7 cellular contexts compared by ENCODE assay signal in genomic region chr4:1714303-1715001, GRCh38. TPM values are rescaled to one million over a fixed set of nuclear protein-coding genes. Genes with fewer than 3 reads are reported as not detected.
DNase-seq lines count a peak whose midpoint lies in the region; ATAC-seq and TF ChIP-seq lines count a peak whose summit lies in the region.

No MANE protein-coding gene starts in this region.

- peaks cover 98% of the 10 kb centered on the region for H3K79me2 ChIP-seq in DND-41 (ENCODE audit: insufficient read depth, low read length)

- no peaks in the 10 kb centered on the region for H3K9me3 ChIP-seq in DND-41 (ENCODE audit: insufficient read depth, low read length, severe bottlenecking)

- ATAC-seq in DND-41 (ENCODE audit: insufficient read depth, low read depth) (no peak), natural killer cell (no peak), HG03571 (IDR thresholded peaks at IDR 0.05; ENCODE audit: unreplicated experiment) (no peak), HG03432 (IDR thresholded peaks at IDR 0.05; ENCODE audit: unreplicated experiment) (no peak), HG03108 (IDR thresholded peaks at IDR 0.05; ENCODE audit: unreplicated experiment) (no peak)

- H3K4me3 Mint-ChIP-seq in activated CD4-positive, alpha-beta memory T cell treated with anti-CD3 and anti-CD28 coated beads, Interleukin-2, amount 10 ng/mL, durations not matched to agents 7 days and 5 days = peak overlapping the region; percentile 99
- peak overlapping the region; percentile 95 for H3K4me3 Mint-ChIP-seq in natural killer cell

- DNase-seq in DND-41 = no peak
- peak in 1 of 2 experiments; percentile 9 for DNase-seq in HL-60 (ENCODE audit: low read depth in 1 of 2, low spot score in 1 of 2)
- DNase-seq in activated CD4-positive, alpha-beta memory T cell treated with anti-CD3 and anti-CD28 coated beads, Interleukin-2, amount 10 ng/mL, durations not matched to agents 7 days and 5 days = no peak
- DNase-seq in natural killer cell = no peak

- H3K36me3 ChIP-seq in DND-41 (ENCODE audit: insufficient read depth, low read length) = peaks cover 84% of the 10 kb centered on the region

- no peak overlapping the region for H2AFZ ChIP-seq in DND-41 (ENCODE audit: low read depth, low read length)

- POLR2A ChIA-PET in activated CD4-positive, alpha-beta memory T cell treated with anti-CD3 and anti-CD28 coated beads, Interleukin-2, amount 10 ng/mL, durations not matched to agents 7 days and 5 days (lab: Charles Lee) = interaction anchor here (1.1 to 11.7 kb wide), 6 partner anchors 11 to 512 kb away, joined by 3 to 371 read pairs (median 4); partner anchors contain the start of genes NSD2, TACC3 and TMEM129

- no peaks in the 10 kb centered on the region for H3K9me3 Mint-ChIP-seq in activated CD4-positive, alpha-beta memory T cell treated with anti-CD3 and anti-CD28 coated beads, Interleukin-2, amount 10 ng/mL, durations not matched to agents 7 days and 5 days
- H3K9me3 Mint-ChIP-seq in natural killer cell = no peaks in the 10 kb centered on the region

- H3K27me3 ChIP-seq in DND-41 (ENCODE audit: insufficient read depth, low read length, poor library complexity) = no peaks in the 10 kb centered on the region
- no peaks in the 10 kb centered on the region for H3K27me3 ChIP-seq in HL-60 (ENCODE audit: insufficient read depth, poor library complexity, severe bottlenecking)

- peak overlapping the region; percentile 80 for H3K9ac ChIP-seq in DND-41 (ENCODE audit: low read depth, low read length)

- peaks cover 50% of the 10 kb centered on the region for H3K36me3 Mint-ChIP-seq in activated CD4-positive, alpha-beta memory T cell treated with anti-CD3 and anti-CD28 coated beads, Interleukin-2, amount 10 ng/mL, durations not matched to agents 7 days and 5 days (ENCODE audit: low read depth)
- no peaks in the 10 kb centered on the region for H3K36me3 Mint-ChIP-seq in natural killer cell

- H3K4me1 ChIP-seq in DND-41 (ENCODE audit: insufficient read depth, low read length) = peaks cover 82% of the 10 kb centered on the region

- no peaks in the 10 kb centered on the region for H3K27me3 Mint-ChIP-seq in activated CD4-positive, alpha-beta memory T cell treated with anti-CD3 and anti-CD28 coated beads, Interleukin-2, amount 10 ng/mL, durations not matched to agents 7 days and 5 days
- H3K27me3 Mint-ChIP-seq in natural killer cell (ENCODE audit: low read depth in 2 of 2) = no peaks in the 10 kb centered on the region

- H3K27ac ChIP-seq in DND-41 (ENCODE audit: low read length) (peak overlapping the region; percentile 95), HL-60 (replicated peaks) (peak overlapping the region; percentile 97)

- CTCF ChIA-PET in activated CD4-positive, alpha-beta memory T cell treated with anti-CD3 and anti-CD28 coated beads, Interleukin-2, amount 10 ng/mL, durations not matched to agents 7 days and 5 days (lab: Charles Lee) = interaction anchor here (1.0 to 4.2 kb wide), 4 partner anchors 8 to 20 kb away, joined by 3 to 45 read pairs (median 6); no protein-coding TSS in a partner anchor

- H3K27ac Mint-ChIP-seq in activated CD4-positive, alpha-beta memory T cell treated with anti-CD3 and anti-CD28 coated beads, Interleukin-2, amount 10 ng/mL, durations not matched to agents 7 days and 5 days = peak overlapping the region; percentile 96
- H3K27ac Mint-ChIP-seq in natural killer cell = peak overlapping the region; percentile 95 to 96

- peak overlapping the region; percentile 72 to 88; a peak in 3 of 4 replicates for H3K4me3 ChIP-seq in DND-41 (ENCODE audit: low read depth in 1 of 2, low read length in 2 of 2)
- peak overlapping the region; percentile 76 for H3K4me3 ChIP-seq in HL-60 (replicated peaks; ENCODE audit: insufficient read depth, low read length)

- peaks cover 60% of the 10 kb centered on the region for H3K4me1 Mint-ChIP-seq in activated CD4-positive, alpha-beta memory T cell treated with anti-CD3 and anti-CD28 coated beads, Interleukin-2, amount 10 ng/mL, durations not matched to agents 7 days and 5 days
- peaks cover 10 to 50% of the 10 kb centered on the region in 2 donors for H3K4me1 Mint-ChIP-seq in natural killer cell

- peak overlapping the region; percentile 82 for H3K4me2 ChIP-seq in DND-41 (ENCODE audit: insufficient read depth, low read length)

- intact Hi-C loops in natural killer cell (cut with micrococcal nuclease) = loop anchor here (5.0 kb wide), 1 partner anchor 132 kb away; no protein-coding TSS in a partner anchor

- TF ChIP-seq CTCF in DND-41 (IDR thresholded peaks at IDR 0.05; ENCODE audit: borderline replicate concordance, extremely low read depth, low read length, poor library complexity, severe bottlenecking) (no peak), HL-60 (IDR thresholded peaks at IDR 0.05; ENCODE audit: insufficient read depth, low read length) (no peak), natural killer cell (IDR thresholded peaks at IDR 0.05) (no peak)

- peaks cover 68% of the 10 kb centered on the region for H4K20me1 ChIP-seq in DND-41 (ENCODE audit: insufficient read depth, low read length)

RNA-seq across cellular contexts. Expression of gene SLBP, which starts 2.3 kb away (rescaled TPM):
- 100 to 1,000 TPM; 105 to 107 TPM for total RNA-seq in activated CD4-positive, alpha-beta memory T cell treated with anti-CD3 and anti-CD28 coated beads, Interleukin-2, amount 10 ng/mL, durations not matched to agents 7 days and 5 days
- total RNA-seq in natural killer cell = 10 to 100 TPM; 29.5 to 38.8 (median 38.6) TPM

RNA-seq across cellular contexts. Expression of gene TMEM129, which starts 6.7 kb away (rescaled TPM):
- total RNA-seq in activated CD4-positive, alpha-beta memory T cell treated with anti-CD3 and anti-CD28 coated beads, Interleukin-2, amount 10 ng/mL, durations not matched to agents 7 days and 5 days = 10 to 100 TPM; 20.4 to 22.3 TPM
- total RNA-seq in natural killer cell = 10 to 100 TPM; 18.2 to 26.9 (median 20.8) TPM

RNA-seq across cellular contexts. Expression of gene TACC3, which starts 6.9 kb away (rescaled TPM):
- total RNA-seq in activated CD4-positive, alpha-beta memory T cell treated with anti-CD3 and anti-CD28 coated beads, Interleukin-2, amount 10 ng/mL, durations not matched to agents 7 days and 5 days = 100 to 1,000 TPM; 213 TPM
- total RNA-seq in natural killer cell = 10 to 100 TPM; 23.4 to 43.7 (median 32.5) TPM

RNA-seq across cellular contexts. Expression of gene FAM53A, which starts 30.3 kb away (rescaled TPM):
- total RNA-seq in activated CD4-positive, alpha-beta memory T cell treated with anti-CD3 and anti-CD28 coated beads, Interleukin-2, amount 10 ng/mL, durations not matched to agents 7 days and 5 days = under 1 TPM; 0.65 to 0.91 TPM
- 1 to 10 TPM; 1.9 to 2.9 (median 2.3) TPM for total RNA-seq in natural killer cell

Comparison
In these comparisons a context has a peak if more than half of its experiments do, and no peak if none do; other contexts are left out.
1. RNA of gene TACC3, which starts 6.9 kb away (total RNA-seq): 213 TPM in activated CD4-positive, alpha-beta memory T cell treated with anti-CD3 and anti-CD28 coated beads, Interleukin-2, amount 10 ng/mL, durations not matched to agents 7 days and 5 days; 23.4 to 43.7 TPM in natural killer cell; every median in the first group is over 4 times any median in the second.